ENCODE assay signal across 17 cellular contexts in genomic region chr3:45966969-45967640, GRCh38. TPM values are rescaled to one million over a fixed set of nuclear protein-coding genes. Genes with fewer than 3 reads are reported as not detected.
DNase-seq lines count a peak whose midpoint lies in the region; ATAC-seq and TF ChIP-seq lines count a peak whose summit lies in the region.
"Had no signal": no experiment of that assay in that cellular context is flagged by ENCODE, and none has a peak within 500 bp of the region (broad histone marks: within the 10 kb centered on the region; RNA-seq: fewer than 3 reads in every experiment).

No MANE protein-coding gene starts in this region.

- H3K27me3 ChIP-seq in ascending aorta (no peaks in the 10 kb centered on the region), lower lobe of right lung (ENCODE audit: low read depth) (no peaks in the 10 kb centered on the region), thoracic aorta (replicated peaks; ENCODE audit: insufficient read depth) (no peaks in the 10 kb centered on the region)
- H3K27me3 ChIP-seq: Peyer's patch had no signal

- peak overlapping the region; percentile 70 for H3K27ac Mint-ChIP-seq in activated naive CD8-positive, alpha-beta T cell treated with anti-CD3 and anti-CD28 coated beads, Interleukin-2, amount 10 ng/mL, durations not matched to agents 7 days and 5 days
- no peak overlapping the region for H3K27ac Mint-ChIP-seq in activated naive CD8-positive, alpha-beta T cell treated with anti-CD3 and anti-CD28 coated beads, Interleukin-2, amount 50 U/mL, for 24 hours
- H3K27ac Mint-ChIP-seq: HFFc6 had no signal

- no peaks in the 10 kb centered on the region for H3K27me3 Mint-ChIP-seq in activated naive CD8-positive, alpha-beta T cell treated with anti-CD3 and anti-CD28 coated beads, Interleukin-2, amount 10 ng/mL, durations not matched to agents 7 days and 5 days
- H3K27me3 Mint-ChIP-seq in activated naive CD8-positive, alpha-beta T cell treated with anti-CD3 and anti-CD28 coated beads, Interleukin-2, amount 50 U/mL, for 24 hours = no peaks in the 10 kb centered on the region
- H3K27me3 Mint-ChIP-seq: activated CD4-positive, alpha-beta T cell treated with anti-CD3 and anti-CD28 coated beads, Interleukin-2, amount 10 ng/mL, durations not matched to agents 7 days and 5 days; naive thymus-derived CD8-positive, alpha-beta T cell had no signal

- POLR2A ChIA-PET in activated naive CD8-positive, alpha-beta T cell treated with anti-CD3 and anti-CD28 coated beads, Interleukin-2, amount 10 ng/mL, durations not matched to agents 7 days and 5 days (lab: Charles Lee) = interaction anchor here (0.7 to 5.1 kb wide), 5 partner anchors 10 to 28 kb away, joined by 3 to 44 read pairs (median 15); partner anchors contain the start of gene FYCO1

- H3K36me3 ChIP-seq in ascending aorta (peaks cover 70 to 91% of the 10 kb centered on the region in 2 donors), lower lobe of right lung (peaks cover 98% of the 10 kb centered on the region), thoracic aorta (peaks cover 63% of the 10 kb centered on the region)

- DNase-seq in activated naive CD8-positive, alpha-beta T cell treated with anti-CD3 and anti-CD28 coated beads, Interleukin-2, amount 10 ng/mL, durations not matched to agents 7 days and 5 days = no peak
- DNase-seq in activated naive CD8-positive, alpha-beta T cell treated with anti-CD3 and anti-CD28 coated beads, Interleukin-2, amount 50 U/mL, for 24 hours = no peak
- no peak for DNase-seq in ascending aorta (ENCODE audit: low spot score in 2 of 2)
- no peak for DNase-seq in lower lobe of right lung
- no peak for DNase-seq in thoracic aorta (ENCODE audit: low spot score)
- no peak for DNase-seq in central memory CD4-positive, alpha-beta T cell
- no peak for DNase-seq in activated CD4-positive, CD25-positive, alpha-beta regulatory T cell (lab: John Stamatoyannopoulos, UW)
- DNase-seq in DMS114 treated with DMSO at 0.1 percent for 48 hours (lab: John Stamatoyannopoulos, UW; ENCODE audit: unreplicated experiment) = no peak
- DNase-seq: activated CD4-positive, alpha-beta T cell treated with anti-CD3 and anti-CD28 coated beads, Interleukin-2, amount 10 ng/mL, durations not matched to agents 7 days and 5 days; activated effector memory CD4-positive, alpha-beta T cell treated with anti-CD3 and anti-CD28 coated beads, Interleukin-2, amount 50 U/mL, for 16 hours; HFFc6; KG1; left colon; naive thymus-derived CD8-positive, alpha-beta T cell; NCI-H1436; NCI-H510A; Peyer's patch had no signal

- peaks cover 71% of the 10 kb centered on the region for H3K4me1 Mint-ChIP-seq in activated naive CD8-positive, alpha-beta T cell treated with anti-CD3 and anti-CD28 coated beads, Interleukin-2, amount 10 ng/mL, durations not matched to agents 7 days and 5 days
- peaks cover 55% of the 10 kb centered on the region for H3K4me1 Mint-ChIP-seq in activated naive CD8-positive, alpha-beta T cell treated with anti-CD3 and anti-CD28 coated beads, Interleukin-2, amount 50 U/mL, for 24 hours

- intact Hi-C loops in ascending aorta (cut with DNase I) = no loop called here
- intact Hi-C loops in lower lobe of right lung (cut with DNase I) = no loop called here

- H3K27ac ChIP-seq in ascending aorta (peak overlapping the region; percentile 47 to 53), lower lobe of right lung (peak overlapping the region; percentile 41), thoracic aorta (peak overlapping the region; percentile 14 to 45)

- H3K4me1 ChIP-seq in ascending aorta (peaks cover 3 to 33% of the 10 kb centered on the region in 2 donors), lower lobe of right lung (peaks cover 32% of the 10 kb centered on the region), thoracic aorta (ENCODE audit: control insufficient read depth in 1 of 2, low read depth in 2 of 2) (peaks cover 23 to 53% of the 10 kb centered on the region in 2 donors)

- H3K9me3 ChIP-seq in ascending aorta (no peaks in the 10 kb centered on the region), lower lobe of right lung (no peaks in the 10 kb centered on the region), thoracic aorta (no peaks in the 10 kb centered on the region)
- H3K9me3 ChIP-seq: Peyer's patch had no signal

- no peaks in the 10 kb centered on the region for H3K9me3 Mint-ChIP-seq in activated naive CD8-positive, alpha-beta T cell treated with anti-CD3 and anti-CD28 coated beads, Interleukin-2, amount 10 ng/mL, durations not matched to agents 7 days and 5 days
- H3K9me3 Mint-ChIP-seq in activated naive CD8-positive, alpha-beta T cell treated with anti-CD3 and anti-CD28 coated beads, Interleukin-2, amount 50 U/mL, for 24 hours = no peaks in the 10 kb centered on the region
- H3K9me3 Mint-ChIP-seq: activated CD4-positive, alpha-beta T cell treated with anti-CD3 and anti-CD28 coated beads, Interleukin-2, amount 10 ng/mL, durations not matched to agents 7 days and 5 days; HFFc6; naive thymus-derived CD8-positive, alpha-beta T cell had no signal

- H3K4me3 ChIP-seq in ascending aorta (no peak overlapping the region), lower lobe of right lung (no peak overlapping the region), thoracic aorta (no peak overlapping the region)
- H3K4me3 ChIP-seq: Peyer's patch had no signal

- TF ChIP-seq CTCF in ascending aorta (IDR thresholded peaks at IDR 0.05) (no peak), lower lobe of right lung (IDR thresholded peaks at IDR 0.05) (no peak), thoracic aorta (IDR thresholded peaks at IDR 0.05) (no peak)

- no peak for ATAC-seq in activated naive CD8-positive, alpha-beta T cell treated with anti-CD3 and anti-CD28 coated beads, Interleukin-2, amount 10 ng/mL, durations not matched to agents 7 days and 5 days (ENCODE audit: low read depth)
- ATAC-seq in activated naive CD8-positive, alpha-beta T cell treated with anti-CD3 and anti-CD28 coated beads, Interleukin-2, amount 50 U/mL, for 24 hours = no peak
- no peak for ATAC-seq in lower lobe of right lung
- no peak for ATAC-seq in thoracic aorta (ENCODE audit: insufficient number of reproducible peaks, low FRiP score, low read depth)
- ATAC-seq: left colon; naive thymus-derived CD8-positive, alpha-beta T cell had no signal

- H3K4me3 Mint-ChIP-seq in activated naive CD8-positive, alpha-beta T cell treated with anti-CD3 and anti-CD28 coated beads, Interleukin-2, amount 10 ng/mL, durations not matched to agents 7 days and 5 days = no peak overlapping the region
- H3K4me3 Mint-ChIP-seq in activated naive CD8-positive, alpha-beta T cell treated with anti-CD3 and anti-CD28 coated beads, Interleukin-2, amount 50 U/mL, for 24 hours = no peak overlapping the region
- H3K4me3 Mint-ChIP-seq: activated CD4-positive, alpha-beta T cell treated with anti-CD3 and anti-CD28 coated beads, Interleukin-2, amount 10 ng/mL, durations not matched to agents 7 days and 5 days; HFFc6 had no signal

- peaks cover 74% of the 10 kb centered on the region for H3K36me3 Mint-ChIP-seq in activated naive CD8-positive, alpha-beta T cell treated with anti-CD3 and anti-CD28 coated beads, Interleukin-2, amount 10 ng/mL, durations not matched to agents 7 days and 5 days
- peaks cover 61% of the 10 kb centered on the region for H3K36me3 Mint-ChIP-seq in activated naive CD8-positive, alpha-beta T cell treated with anti-CD3 and anti-CD28 coated beads, Interleukin-2, amount 50 U/mL, for 24 hours (ENCODE audit: low read depth)

RNA-seq across cellular contexts. Expression of gene CXCR6, which starts 23.8 kb away (rescaled TPM):
- total RNA-seq in activated naive CD8-positive, alpha-beta T cell treated with anti-CD3 and anti-CD28 coated beads, Interleukin-2, amount 10 ng/mL, durations not matched to agents 7 days and 5 days = 10 to 100 TPM; 12.4 to 13.5 TPM
- 2.1 TPM for total RNA-seq in ascending aorta
- 4.3 TPM for total RNA-seq in lower lobe of right lung
- 1 to 10 TPM; 2.2 to 4.9 TPM for total RNA-seq in thoracic aorta
- total RNA-seq: HFFc6 had no signal

RNA-seq across cellular contexts. Expression of gene FYCO1, which starts 28.5 kb away (rescaled TPM):
- total RNA-seq in activated naive CD8-positive, alpha-beta T cell treated with anti-CD3 and anti-CD28 coated beads, Interleukin-2, amount 10 ng/mL, durations not matched to agents 7 days and 5 days = 10 to 100 TPM; 37.9 to 39.1 TPM
- total RNA-seq in ascending aorta = 56.2 TPM
- total RNA-seq in lower lobe of right lung = 40.9 TPM
- total RNA-seq in thoracic aorta = 10 to 100 TPM; 70.4 to 86.1 TPM
